ENCODE assay signal across 30 cellular contexts in the genomic region with DNA sequence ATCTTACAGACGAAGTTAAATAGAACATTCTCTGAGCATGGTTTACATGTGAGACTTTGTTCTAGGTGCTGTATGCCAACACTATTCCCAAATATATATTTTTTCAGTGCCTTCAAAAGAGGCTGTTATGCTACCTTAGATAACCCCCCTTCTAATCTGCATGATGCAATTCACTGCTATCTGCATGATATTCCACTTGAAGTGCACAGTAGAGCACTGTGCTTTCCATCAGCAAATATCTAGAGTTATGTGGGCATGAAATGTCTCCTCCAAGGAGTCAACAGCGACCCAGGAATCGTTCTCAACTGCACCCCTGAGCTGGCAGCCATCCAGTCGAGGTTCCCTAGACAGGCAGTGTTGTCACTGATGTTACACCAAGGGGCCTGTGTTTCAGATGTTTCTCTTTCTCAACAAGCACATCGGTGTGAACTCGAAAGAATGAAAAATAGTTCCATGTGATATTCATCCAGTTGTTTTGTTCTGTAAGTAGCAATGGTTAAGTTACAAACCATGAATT.
"Had no signal": no experiment of that assay in that cellular context is flagged by ENCODE, and none has a peak within 500 bp of the region (broad histone marks: within the 10 kb centered on the region; RNA-seq: fewer than 3 reads in every experiment).

No MANE protein-coding gene starts in this region.

- H3K27me3 ChIP-seq: brain microvascular endothelial cell, gastrocnemius medialis had no signal

- H3K4me1 Mint-ChIP-seq: activated CD4-positive, alpha-beta T cell treated with anti-CD3 and anti-CD28 coated beads, Interleukin-2, amount 10 ng/mL, durations not matched to agents 24 days and 14 days; activated naive CD8-positive, alpha-beta T cell treated with anti-CD3 and anti-CD28 coated beads, Interleukin-2, amount 10 ng/mL, durations not matched to agents 7 days and 5 days; nephron; stimulated activated effector memory CD8-positive, alpha-beta T cell treated with anti-CD3 and anti-CD28 coated beads, Interleukin-12 subunit alpha, Interleukin-12 subunit beta, amount 100 ng/mL, for 72 hours had no signal

- H3K27me3 Mint-ChIP-seq: activated CD4-positive, alpha-beta memory T cell treated with anti-CD3 and anti-CD28 coated beads for 36 hours; activated CD4-positive, alpha-beta T cell treated with anti-CD3 and anti-CD28 coated beads, Interleukin-2, amount 10 ng/mL, durations not matched to agents 24 days and 14 days; activated naive CD8-positive, alpha-beta T cell treated with anti-CD3 and anti-CD28 coated beads, Interleukin-2, amount 10 ng/mL, durations not matched to agents 7 days and 5 days; effector memory CD8-positive, alpha-beta T cell; stimulated activated naive CD8-positive, alpha-beta T cell treated with anti-CD3 and anti-CD28 coated beads, Interleukin-15, Interleukin-2, amounts not matched to agents 100 ng/mL and 50 ng/mL, for 24 hours had no signal

- DNase-seq: activated CD4-positive, alpha-beta memory T cell treated with anti-CD3 and anti-CD28 coated beads for 36 hours; activated CD4-positive, alpha-beta T cell treated with anti-CD3 and anti-CD28 coated beads, Interleukin-2, amount 10 ng/mL, durations not matched to agents 24 days and 14 days; activated CD4-positive, CD25-positive, alpha-beta regulatory T cell treated with anti-CD3 and anti-CD28 coated beads, Interleukin-2, amount 50 U/mL, for 72 hours; activated CD8-positive, alpha-beta memory T cell treated with anti-CD3 and anti-CD28 coated beads, Interleukin-2, amount 50 U/mL, for 4 hours; activated effector memory CD4-positive, alpha-beta T cell treated with anti-CD3 and anti-CD28 coated beads, Interleukin-2, amount 50 U/mL, for 16 hours; activated naive CD4-positive, alpha-beta T cell treated with anti-CD3 and anti-CD28 coated beads for 36 hours; activated naive CD8-positive, alpha-beta T cell treated with anti-CD3 and anti-CD28 coated beads, Interleukin-2, amount 10 ng/mL, durations not matched to agents 7 days and 5 days; activated T-cell treated with anti-CD3 and anti-CD28 coated beads, Interleukin-2, amount 50 U/mL, for 1 hour; brain microvascular endothelial cell; caudate nucleus; cortex of kidney; effector memory CD8-positive, alpha-beta T cell; erythroblast; gastrocnemius medialis; glutamatergic neuron; hippocampal formation; immature natural killer cell; kidney; stimulated activated CD4-positive, alpha-beta T cell treated with anti-CD3 and anti-CD28 coated beads, Interleukin-12 subunit alpha, Interleukin-12 subunit beta, amount 100 ng/mL, for 4 hours; stimulated activated CD4-positive, alpha-beta T cell treated with anti-CD3 and anti-CD28 coated beads, Interleukin-4, amount 100 ng/mL, for 24 hours; T-helper 2 cell had no signal

- H3K4me1 ChIP-seq: gastrocnemius medialis had no signal

- H3K9me3 ChIP-seq: gastrocnemius medialis, thoracic aorta had no signal

- H3K4me3 Mint-ChIP-seq: activated CD4-positive, alpha-beta memory T cell treated with anti-CD3 and anti-CD28 coated beads for 36 hours; activated CD4-positive, alpha-beta T cell treated with anti-CD3 and anti-CD28 coated beads, Interleukin-2, amount 10 ng/mL, durations not matched to agents 24 days and 14 days; activated naive CD4-positive, alpha-beta T cell treated with anti-CD3 and anti-CD28 coated beads for 36 hours; activated naive CD8-positive, alpha-beta T cell treated with anti-CD3 and anti-CD28 coated beads, Interleukin-2, amount 10 ng/mL, durations not matched to agents 7 days and 5 days; activated T-helper 1 cell treated with anti-CD3 and anti-CD28 coated beads, Interleukin-12 subunit alpha, Interleukin-12 subunit beta, Interleukin-2, Interleukin-4 antibody, amounts not matched to agents 30 ng/mL and 10 ng/mL and 1 ng/mL, durations not matched to agents 14 hours and 24 hours and 36 hours; effector memory CD8-positive, alpha-beta T cell; immature natural killer cell; nephron; stimulated activated effector memory CD8-positive, alpha-beta T cell treated with anti-CD3 and anti-CD28 coated beads, Interleukin-12 subunit alpha, Interleukin-12 subunit beta, amount 100 ng/mL, for 72 hours; stimulated activated naive CD8-positive, alpha-beta T cell treated with anti-CD3 and anti-CD28 coated beads, Interleukin-15, Interleukin-2, amounts not matched to agents 100 ng/mL and 50 ng/mL, for 24 hours; type B pancreatic cell had no signal

- ATAC-seq: effector memory CD8-positive, alpha-beta T cell; gastrocnemius medialis; sciatic nerve; stimulated activated effector memory CD8-positive, alpha-beta T cell treated with anti-CD3 and anti-CD28 coated beads, Interleukin-12 subunit alpha, Interleukin-12 subunit beta, amount 100 ng/mL, for 72 hours had no signal

- H3K27ac ChIP-seq: brain microvascular endothelial cell, gastrocnemius medialis, skin epidermis, thoracic aorta had no signal

- H3K4me3 ChIP-seq: gastrocnemius medialis, lung, skin epidermis, thoracic aorta had no signal

- H3K27ac Mint-ChIP-seq: activated CD4-positive, alpha-beta memory T cell treated with anti-CD3 and anti-CD28 coated beads for 36 hours; activated CD4-positive, alpha-beta T cell treated with anti-CD3 and anti-CD28 coated beads, Interleukin-2, amount 10 ng/mL, durations not matched to agents 24 days and 14 days; activated naive CD4-positive, alpha-beta T cell treated with anti-CD3 and anti-CD28 coated beads for 36 hours; activated naive CD8-positive, alpha-beta T cell treated with anti-CD3 and anti-CD28 coated beads, Interleukin-2, amount 10 ng/mL, durations not matched to agents 7 days and 5 days; activated T-helper 1 cell treated with anti-CD3 and anti-CD28 coated beads, Interleukin-12 subunit alpha, Interleukin-12 subunit beta, Interleukin-2, Interleukin-4 antibody, amounts not matched to agents 30 ng/mL and 10 ng/mL and 1 ng/mL, durations not matched to agents 14 hours and 24 hours and 36 hours; effector memory CD8-positive, alpha-beta T cell; immature natural killer cell; nephron; stimulated activated effector memory CD8-positive, alpha-beta T cell treated with anti-CD3 and anti-CD28 coated beads, Interleukin-12 subunit alpha, Interleukin-12 subunit beta, amount 100 ng/mL, for 72 hours; stimulated activated naive CD8-positive, alpha-beta T cell treated with anti-CD3 and anti-CD28 coated beads, Interleukin-15, Interleukin-2, amounts not matched to agents 100 ng/mL and 50 ng/mL, for 24 hours; type B pancreatic cell had no signal

- H3K36me3 Mint-ChIP-seq: activated CD4-positive, alpha-beta memory T cell treated with anti-CD3 and anti-CD28 coated beads for 36 hours; activated naive CD8-positive, alpha-beta T cell treated with anti-CD3 and anti-CD28 coated beads, Interleukin-2, amount 10 ng/mL, durations not matched to agents 7 days and 5 days; immature natural killer cell; stimulated activated effector memory CD8-positive, alpha-beta T cell treated with anti-CD3 and anti-CD28 coated beads, Interleukin-12 subunit alpha, Interleukin-12 subunit beta, amount 100 ng/mL, for 72 hours; type B pancreatic cell had no signal

- H3K36me3 ChIP-seq: brain microvascular endothelial cell, gastrocnemius medialis, thoracic aorta had no signal
